In the genomic region with DNA sequence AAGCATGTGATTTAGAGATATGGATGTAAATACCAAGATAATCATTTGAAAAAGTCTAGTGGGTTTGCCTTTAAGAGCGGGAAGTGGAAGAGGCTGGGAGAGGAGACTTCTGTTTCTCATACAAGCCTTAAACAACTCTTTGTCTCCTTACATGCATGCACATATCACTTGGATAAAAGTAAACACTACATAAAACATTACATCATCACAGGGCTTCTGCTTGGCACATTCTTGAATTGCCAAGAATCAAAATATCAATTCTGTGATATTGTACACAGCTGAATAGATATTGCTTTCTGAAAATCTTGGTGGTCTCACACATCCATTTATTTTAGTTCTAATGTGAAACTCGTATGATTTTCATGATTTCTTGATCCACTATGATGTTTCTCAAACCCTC, we compare ENCODE assay signal across 27 cellular contexts. TPM values are rescaled to one million over a fixed set of nuclear protein-coding genes. Genes with fewer than 3 reads are reported as not detected.
"Had no signal": no experiment of that assay in that cellular context is flagged by ENCODE, and none has a peak within 500 bp of the region (broad histone marks: within the 10 kb centered on the region; RNA-seq: fewer than 3 reads in every experiment).

No MANE protein-coding gene starts in this region.

- FAIRE-seq: TTC549 had no signal

- ATAC-seq: activated CD4-positive, CD25-positive, alpha-beta regulatory T cell treated with anti-CD3 and anti-CD28 coated beads, Interleukin-2, amount 50 U/mL, for 24 hours; esophagus mucosa; foreskin keratinocyte; heart left ventricle; left lobe of liver; lower lobe of right lung; mucosa of descending colon; sciatic nerve; stimulated activated effector memory CD8-positive, alpha-beta T cell treated with anti-CD3 and anti-CD28 coated beads, Interleukin-12 subunit alpha, Interleukin-12 subunit beta, amount 100 ng/mL, for 72 hours; stimulated activated naive CD8-positive, alpha-beta T cell treated with anti-CD3 and anti-CD28 coated beads, Interleukin-15, amount 100 ng/mL, for 72 hours had no signal

- H3K27me3 ChIP-seq: brain microvascular endothelial cell, foreskin keratinocyte, vagina had no signal

- DNase-seq: activated CD4-positive, alpha-beta T cell treated with anti-CD3 and anti-CD28 coated beads for 48 hours; activated CD4-positive, alpha-beta T cell treated with anti-CD3 and anti-CD28 coated beads, Interleukin-2, amount 50 U/mL, for 48 hours; activated CD8-positive, alpha-beta memory T cell treated with anti-CD3 and anti-CD28 coated beads for 24 hours; activated effector memory CD4-positive, alpha-beta T cell treated with anti-CD3 and anti-CD28 coated beads, Interleukin-2, amount 50 U/mL, for 16 hours; activated naive CD4-positive, alpha-beta T cell treated with anti-CD3 and anti-CD28 coated beads for 36 hours; activated naive CD8-positive, alpha-beta T cell treated with anti-CD3 and anti-CD28 coated beads for 36 hours; activated T-cell treated with anti-CD3 and anti-CD28 coated beads, Interleukin-2, amount 50 U/mL, for 1 hour; amniotic stem cell; brain microvascular endothelial cell; caudate nucleus; foreskin keratinocyte; heart left ventricle; lower lobe of right lung; mucosa of descending colon; stimulated activated CD4-positive, alpha-beta T cell treated with anti-CD3 and anti-CD28 coated beads, Interleukin-4, amount 100 ng/mL, for 24 hours; stimulated activated naive CD8-positive, alpha-beta T cell treated with anti-CD3 and anti-CD28 coated beads, Interleukin-15, amount 100 ng/mL, for 72 hours; substantia nigra; T-helper 1 cell; WERI-Rb-1 had no signal

- H3K9me3 ChIP-seq: lower lobe of right lung, mucosa of descending colon, vagina had no signal

- H3K36me3 ChIP-seq: brain microvascular endothelial cell, heart left ventricle, lower lobe of right lung, vagina, WERI-Rb-1 had no signal

- H3K4me1 ChIP-seq: foreskin keratinocyte, heart left ventricle, vagina had no signal

- H3K4me3 ChIP-seq: heart left ventricle, lower lobe of right lung, mucosa of descending colon, skin epidermis, vagina had no signal

- H3K27ac ChIP-seq: brain microvascular endothelial cell, foreskin keratinocyte, heart left ventricle, lower lobe of right lung, skin epidermis, vagina, WERI-Rb-1 had no signal

RNA-seq across cellular contexts. Expression of a gene that starts 57.6 kb away (rescaled TPM):
- total RNA-seq: left lobe of liver, vagina had no signal
